30 cellular contexts compared by ENCODE assay signal in genomic region chr15:26935322-26935721, GRCh38. TPM values are rescaled to one million over a fixed set of nuclear protein-coding genes. Genes with fewer than 3 reads are reported as not detected.
"Had no signal": no experiment of that assay in that cellular context is flagged by ENCODE, and none has a peak within 500 bp of the region (broad histone marks: within the 10 kb centered on the region; RNA-seq: fewer than 3 reads in every experiment).

No MANE protein-coding gene starts in this region.

- H3K9me3 ChIP-seq: colonic mucosa, esophagus muscularis mucosa, esophagus squamous epithelium, gastrocnemius medialis, gastroesophageal sphincter had no signal

- H3K36me3 ChIP-seq: colonic mucosa, esophagus squamous epithelium, gastrocnemius medialis had no signal

- ATAC-seq: effector memory CD8-positive, alpha-beta T cell; esophagus mucosa; foreskin keratinocyte; gastrocnemius medialis; gastroesophageal sphincter had no signal

- H3K27me3 ChIP-seq: colonic mucosa, esophagus muscularis mucosa, esophagus squamous epithelium, foreskin keratinocyte, gastrocnemius medialis, gastroesophageal sphincter had no signal

- H3K27ac ChIP-seq: colonic mucosa, coronary artery, dorsolateral prefrontal cortex, epithelial cell of prostate, esophagus muscularis mucosa, esophagus squamous epithelium, foreskin keratinocyte, gastrocnemius medialis, gastroesophageal sphincter had no signal

- H3K27ac Mint-ChIP-seq: dendritic cell treated with granulocyte-macrophage colony-stimulating factor and Interleukin-4, amounts not matched to agents 40 ng/mL and 50 ng/mL, for 4 days; effector memory CD8-positive, alpha-beta T cell; endodermal cell had no signal

- H3K4me3 Mint-ChIP-seq: dendritic cell treated with granulocyte-macrophage colony-stimulating factor and Interleukin-4, amounts not matched to agents 40 ng/mL and 50 ng/mL, for 4 days; effector memory CD8-positive, alpha-beta T cell; endodermal cell had no signal

- H3K9me3 Mint-ChIP-seq: endodermal cell had no signal

- H3K4me3 ChIP-seq: colonic mucosa, coronary artery, dorsolateral prefrontal cortex, esophagus muscularis mucosa, esophagus squamous epithelium, gastrocnemius medialis, gastroesophageal sphincter had no signal

- H3K27me3 Mint-ChIP-seq: dendritic cell treated with granulocyte-macrophage colony-stimulating factor and Interleukin-4, amounts not matched to agents 40 ng/mL and 50 ng/mL, for 4 days; effector memory CD8-positive, alpha-beta T cell had no signal

- H3K4me1 ChIP-seq: colonic mucosa, esophagus muscularis mucosa, esophagus squamous epithelium, foreskin keratinocyte, gastrocnemius medialis, gastroesophageal sphincter had no signal

- DNase-seq: cerebellar nuclear complex; colonic mucosa; cortex of kidney; dermis blood vessel endothelial cell; dorsolateral prefrontal cortex; effector CD4-positive, alpha-beta T cell; effector CD8-positive, alpha-beta T cell; effector memory CD4-positive, alpha-beta T cell; effector memory CD8-positive, alpha-beta T cell; endodermal cell; erythroblast; esophagus squamous epithelium; foreskin fibroblast; foreskin keratinocyte; foreskin melanocyte; gastrocnemius medialis; glutamatergic neuron had no signal

- H3K4me1 Mint-ChIP-seq: endodermal cell had no signal

RNA-seq across cellular contexts. Expression of gene GABRG3, which starts 35.7 kb away (rescaled TPM):
- total RNA-seq: chondrocyte, colonic mucosa, dermis blood vessel endothelial cell, dermis microvascular lymphatic vessel endothelial cell, endothelial cell of umbilical vein, esophagus mucosa, esophagus muscularis mucosa, fibroblast of lung, fibroblast of villous mesenchyme, foreskin keratinocyte, gastrocnemius medialis, glomerular endothelial cell had no signal
- polyA plus RNA-seq: endothelial cell of umbilical vein, esophagus, fibroblast of lung, foreskin keratinocyte had no signal
